In the genomic region with DNA sequence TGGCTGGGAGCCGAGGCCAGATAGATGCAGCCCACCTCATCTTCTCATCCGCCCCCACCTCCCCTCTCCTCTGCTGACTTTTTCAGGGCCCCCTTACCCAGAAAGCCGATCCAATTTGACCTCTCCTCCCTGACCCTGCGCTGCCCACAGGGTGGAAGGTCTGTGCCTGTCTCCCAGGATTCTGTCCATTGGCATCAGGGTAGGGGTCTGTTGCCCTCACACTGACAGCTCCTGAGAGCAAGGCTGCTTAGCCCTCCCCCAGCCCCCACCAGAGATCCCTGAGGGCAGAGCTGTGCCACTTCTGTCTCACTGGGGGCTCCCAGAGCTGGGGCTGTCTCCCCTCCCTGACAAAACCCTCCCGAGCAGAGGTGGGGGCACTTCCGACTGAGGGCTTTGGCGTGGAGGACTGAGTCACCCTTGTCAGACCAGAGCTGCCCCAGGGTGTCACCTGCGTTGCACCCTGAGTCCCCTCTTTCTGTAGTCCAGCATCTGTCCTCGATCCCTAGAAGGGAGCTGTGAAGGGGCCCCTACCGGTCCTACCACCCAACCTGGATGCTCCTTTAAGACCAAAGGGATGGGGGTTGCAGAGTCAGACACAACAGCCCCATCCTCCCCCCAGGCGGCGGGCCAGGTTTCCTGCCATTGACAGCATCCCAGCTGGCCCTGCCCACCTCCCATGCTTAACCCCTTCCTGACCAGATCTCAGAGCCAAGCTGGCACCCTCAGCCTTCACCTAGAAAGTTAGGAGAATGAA, we compare ENCODE assay signal across 10 cellular contexts. TPM values are rescaled to one million over a fixed set of nuclear protein-coding genes. Genes with fewer than 3 reads are reported as not detected.
DNase-seq lines count a peak whose midpoint lies in the region; ATAC-seq and TF ChIP-seq lines count a peak whose summit lies in the region.
"Had no signal": no experiment of that assay in that cellular context is flagged by ENCODE, and none has a peak within 500 bp of the region (broad histone marks: within the 10 kb centered on the region; RNA-seq: fewer than 3 reads in every experiment).

No MANE protein-coding gene starts in this region.

- H3K27ac ChIP-seq in heart left ventricle = peak overlapping the region; percentile 38 to 96 (median 84)
- H3K27ac ChIP-seq in psoas muscle = no peak overlapping the region

- intact Hi-C loops in heart left ventricle (cut with DNase I) (loop anchor here in 3 of 10 donors (5.0 to 10.0 kb wide), 3 partner anchors 119 to 252 kb away; a partner anchor contains a TSS), psoas muscle (cut with DNase I) (no loop called here)
- intact Hi-C loops in activated T-helper 1 cell treated with anti-CD3 and anti-CD28 coated beads, Interleukin-12 subunit alpha, Interleukin-12 subunit beta, Interleukin-2, Interleukin-4 antibody, amounts not matched to agents 30 ng/mL and 10 ng/mL and 1 ng/mL, durations not matched to agents 14 hours and 24 hours and 36 hours (cut with micrococcal nuclease) = no loop called here

- H3K4me1 ChIP-seq in ES-I3 (ENCODE audit: insufficient read depth, low read length) (peaks cover 28% of the 10 kb centered on the region), heart left ventricle (peaks cover 6 to 77% (median 46%) of the 10 kb centered on the region in 12 donors), psoas muscle (peaks cover 6% of the 10 kb centered on the region)

- H3K4me3 Mint-ChIP-seq in activated T-helper 1 cell treated with anti-CD3 and anti-CD28 coated beads, Interleukin-12 subunit alpha, Interleukin-12 subunit beta, Interleukin-2, Interleukin-4 antibody, amounts not matched to agents 30 ng/mL and 10 ng/mL and 1 ng/mL, durations not matched to agents 14 hours and 24 hours and 36 hours = no peak overlapping the region

- no peak for TF ChIP-seq POLR2A in heart left ventricle (IDR thresholded peaks at IDR 0.05)

- H3K9me3 ChIP-seq in ES-I3 (ENCODE audit: control insufficient read depth, insufficient read depth, low read length) (no peaks in the 10 kb centered on the region), heart left ventricle (no peaks in the 10 kb centered on the region), psoas muscle (no peaks in the 10 kb centered on the region)

- peak; percentile 47 for DNase-seq in NCI-H82 treated with DMSO at 0.1 percent for 48 hours (lab: John Stamatoyannopoulos, UW; ENCODE audit: unreplicated experiment)
- peak in 4 of 5 donors; percentile 80 to 85 (median 81) for DNase-seq in heart left ventricle
- peak in 1 of 2 donors; percentile 34 for DNase-seq in psoas muscle
- DNase-seq in COLO668 (lab: John Stamatoyannopoulos, UW; ENCODE audit: unreplicated experiment) = no peak
- DNase-seq in stimulated activated CD4-positive, alpha-beta T cell treated with anti-CD3 and anti-CD28 coated beads, Interleukin-4, amount 100 ng/mL, for 24 hours = no peak
- DNase-seq in activated T-helper 1 cell treated with anti-CD3 and anti-CD28 coated beads, Interleukin-12 subunit alpha, Interleukin-12 subunit beta, Interleukin-2, Interleukin-4 antibody, amounts not matched to agents 30 ng/mL and 10 ng/mL and 1 ng/mL, durations not matched to agents 14 hours and 24 hours and 36 hours (ENCODE audit: low spot score) = no peak
- DNase-seq: activated CD4-positive, CD25-positive, alpha-beta regulatory T cell had no signal

- no peaks in the 10 kb centered on the region for H3K4me1 Mint-ChIP-seq in activated T-helper 1 cell treated with anti-CD3 and anti-CD28 coated beads, Interleukin-12 subunit alpha, Interleukin-12 subunit beta, Interleukin-2, Interleukin-4 antibody, amounts not matched to agents 30 ng/mL and 10 ng/mL and 1 ng/mL, durations not matched to agents 14 hours and 24 hours and 36 hours (ENCODE audit: low read depth)

- no peaks in the 10 kb centered on the region for H3K9me3 Mint-ChIP-seq in activated T-helper 1 cell treated with anti-CD3 and anti-CD28 coated beads, Interleukin-12 subunit alpha, Interleukin-12 subunit beta, Interleukin-2, Interleukin-4 antibody, amounts not matched to agents 30 ng/mL and 10 ng/mL and 1 ng/mL, durations not matched to agents 14 hours and 24 hours and 36 hours

- ATAC-seq in heart left ventricle (peak in 3 of 4 donors; percentile 4 to 53 (median 9)), psoas muscle (no peak), HG03135 (IDR thresholded peaks at IDR 0.05; ENCODE audit: unreplicated experiment) (no peak)

- H3K4me3 ChIP-seq in heart left ventricle = peak overlapping the region in 11 of 12 donors; percentile 23 to 57 (median 41)
- H3K4me3 ChIP-seq in psoas muscle = peak overlapping the region; percentile 37

- no peaks in the 10 kb centered on the region for H3K36me3 Mint-ChIP-seq in activated T-helper 1 cell treated with anti-CD3 and anti-CD28 coated beads, Interleukin-12 subunit alpha, Interleukin-12 subunit beta, Interleukin-2, Interleukin-4 antibody, amounts not matched to agents 30 ng/mL and 10 ng/mL and 1 ng/mL, durations not matched to agents 14 hours and 24 hours and 36 hours (ENCODE audit: low read depth)

- H3K9ac ChIP-seq in ES-I3 (ENCODE audit: low read depth, low read length) = peak overlapping the region; percentile 39; the same call in 1 of the 2 replicates

- whole genome bisulfite sequencing in heart left ventricle, 4 donors = 19 to 30% (median 24%) methylated on average over 8 to 12 of the region's 12 CpGs
- WGBS in psoas muscle, 3 donors = 28 to 38% (median 32%) methylated on average over 9 to 12 of the region's 12 CpGs

- H3K27me3 ChIP-seq in heart left ventricle (peaks cover 0 to 28% (median 0%) of the 10 kb centered on the region in 9 donors), psoas muscle (ENCODE audit: insufficient read depth in 3 of 3, low read length in 2 of 3) (no peaks in the 10 kb centered on the region)

- H3K27me3 Mint-ChIP-seq in activated T-helper 1 cell treated with anti-CD3 and anti-CD28 coated beads, Interleukin-12 subunit alpha, Interleukin-12 subunit beta, Interleukin-2, Interleukin-4 antibody, amounts not matched to agents 30 ng/mL and 10 ng/mL and 1 ng/mL, durations not matched to agents 14 hours and 24 hours and 36 hours (ENCODE audit: insufficient read depth) = peaks cover 71% of the 10 kb centered on the region

- TF ChIP-seq CTCF in heart left ventricle (IDR thresholded peaks at IDR 0.05) (no peak), psoas muscle (IDR thresholded peaks at IDR 0.05) (no peak)

- no peak overlapping the region for H3K27ac Mint-ChIP-seq in activated T-helper 1 cell treated with anti-CD3 and anti-CD28 coated beads, Interleukin-12 subunit alpha, Interleukin-12 subunit beta, Interleukin-2, Interleukin-4 antibody, amounts not matched to agents 30 ng/mL and 10 ng/mL and 1 ng/mL, durations not matched to agents 14 hours and 24 hours and 36 hours

- H3K36me3 ChIP-seq in ES-I3 (ENCODE audit: insufficient read depth, low read length) (no peaks in the 10 kb centered on the region), heart left ventricle (no peaks in the 10 kb centered on the region), psoas muscle (ENCODE audit: insufficient read depth in 1 of 2, low read depth in 1 of 2) (no peaks in the 10 kb centered on the region)

RNA-seq across cellular contexts. Expression of a gene that starts 2.4 kb away (rescaled TPM):
- total RNA-seq in heart left ventricle (1 to 10 TPM; 2.5 to 6.5 (median 3.2) TPM), psoas muscle (1 to 10 TPM; 1.2 to 2.9 (median 1.3) TPM)
- polyA plus RNA-seq in heart left ventricle (1 to 10 TPM; 2.2 to 3.7 TPM), psoas muscle (1 to 10 TPM; 1.4 to 1.7 (median 1.7) TPM)
- 0.12 TPM in 1 of 2 replicates, not detected in the other for total RNA-seq in activated T-helper 1 cell treated with anti-CD3 and anti-CD28 coated beads, Interleukin-12 subunit alpha, Interleukin-12 subunit beta, Interleukin-2, Interleukin-4 antibody, amounts not matched to agents 30 ng/mL and 10 ng/mL and 1 ng/mL, durations not matched to agents 14 hours and 24 hours and 36 hours

RNA-seq across cellular contexts. Expression of a gene that starts 12.3 kb away (rescaled TPM):
- not detected for total RNA-seq in heart left ventricle
- polyA plus RNA-seq in heart left ventricle = not detected
- not detected for total RNA-seq in psoas muscle
- not detected for polyA plus RNA-seq in psoas muscle
- total RNA-seq in activated T-helper 1 cell treated with anti-CD3 and anti-CD28 coated beads, Interleukin-12 subunit alpha, Interleukin-12 subunit beta, Interleukin-2, Interleukin-4 antibody, amounts not matched to agents 30 ng/mL and 10 ng/mL and 1 ng/mL, durations not matched to agents 14 hours and 24 hours and 36 hours = not detected in 2 replicates
- total RNA-seq: fibroblast of villous mesenchyme had no signal

RNA-seq across cellular contexts. Expression of a gene that starts 13.2 kb away (rescaled TPM):
- total RNA-seq in heart left ventricle (10 to 100 TPM; 13.7 to 36.8 (median 21.0) TPM), psoas muscle (100 to 1,000 TPM in 1 of 4 donors, 10 to 100 TPM in 3; 75.2 to 116 (median 78.3) TPM)
- polyA plus RNA-seq in heart left ventricle (100 to 1,000 TPM in 1 of 2 donors, 10 to 100 TPM in 1; 43.1 to 147 TPM), psoas muscle (100 to 1,000 TPM in 2 of 3 donors, 10 to 100 TPM in 1; 65.7 to 236 (median 162) TPM)
- 81.3 and 83.0 TPM in 2 replicates for total RNA-seq in activated T-helper 1 cell treated with anti-CD3 and anti-CD28 coated beads, Interleukin-12 subunit alpha, Interleukin-12 subunit beta, Interleukin-2, Interleukin-4 antibody, amounts not matched to agents 30 ng/mL and 10 ng/mL and 1 ng/mL, durations not matched to agents 14 hours and 24 hours and 36 hours

RNA-seq across cellular contexts. Expression of a gene that starts 15.2 kb away (rescaled TPM):
- total RNA-seq in heart left ventricle (not detected), psoas muscle (1 to 10 TPM; 1.6 to 4.2 (median 2.9) TPM)
- polyA plus RNA-seq in heart left ventricle (not detected), psoas muscle (under 1 TPM; 0.16 to 0.70 (median 0.44) TPM)
- not detected in 2 replicates for total RNA-seq in activated T-helper 1 cell treated with anti-CD3 and anti-CD28 coated beads, Interleukin-12 subunit alpha, Interleukin-12 subunit beta, Interleukin-2, Interleukin-4 antibody, amounts not matched to agents 30 ng/mL and 10 ng/mL and 1 ng/mL, durations not matched to agents 14 hours and 24 hours and 36 hours
- total RNA-seq: fibroblast of villous mesenchyme had no signal

RNA-seq across cellular contexts. Expression of a gene that starts 20.8 kb away (rescaled TPM):
- total RNA-seq in heart left ventricle (1 to 10 TPM in 7 of 9 donors, under 1 TPM in 1, not detected in 1; 0.60 to 3.4 (median 1.4) TPM), psoas muscle (10 to 100 TPM; 54.8 to 90.4 (median 73.0) TPM)
- polyA plus RNA-seq in heart left ventricle (1 to 10 TPM in 1 of 2 donors, under 1 TPM in 1; 0.80 to 1.6 TPM), psoas muscle (10 to 100 TPM; 11.0 to 45.3 (median 24.5) TPM)
- total RNA-seq in activated T-helper 1 cell treated with anti-CD3 and anti-CD28 coated beads, Interleukin-12 subunit alpha, Interleukin-12 subunit beta, Interleukin-2, Interleukin-4 antibody, amounts not matched to agents 30 ng/mL and 10 ng/mL and 1 ng/mL, durations not matched to agents 14 hours and 24 hours and 36 hours = 4.2 and 4.7 TPM in 2 replicates
- total RNA-seq: fibroblast of villous mesenchyme had no signal

Comparison
In these comparisons a context has a peak if more than half of its experiments do, and no peak if none do; other contexts are left out.
1. DNase-seq: peak in NCI-H82 treated with DMSO at 0.1 percent for 48 hours (single experiment) and heart left ventricle (4 of 5); none in COLO668 (single experiment), stimulated activated CD4-positive, alpha-beta T cell treated with anti-CD3 and anti-CD28 coated beads, Interleukin-4, amount 100 ng/mL, for 24 hours (single experiment) and activated T-helper 1 cell treated with anti-CD3 and anti-CD28 coated beads, Interleukin-12 subunit alpha, Interleukin-12 subunit beta, Interleukin-2, Interleukin-4 antibody, amounts not matched to agents 30 ng/mL and 10 ng/mL and 1 ng/mL, durations not matched to agents 14 hours and 24 hours and 36 hours (single experiment).
2. ATAC-seq: peak in heart left ventricle (3 of 4); none in psoas muscle (0 of 4) and HG03135 (single experiment).